In the genomic region with DNA sequence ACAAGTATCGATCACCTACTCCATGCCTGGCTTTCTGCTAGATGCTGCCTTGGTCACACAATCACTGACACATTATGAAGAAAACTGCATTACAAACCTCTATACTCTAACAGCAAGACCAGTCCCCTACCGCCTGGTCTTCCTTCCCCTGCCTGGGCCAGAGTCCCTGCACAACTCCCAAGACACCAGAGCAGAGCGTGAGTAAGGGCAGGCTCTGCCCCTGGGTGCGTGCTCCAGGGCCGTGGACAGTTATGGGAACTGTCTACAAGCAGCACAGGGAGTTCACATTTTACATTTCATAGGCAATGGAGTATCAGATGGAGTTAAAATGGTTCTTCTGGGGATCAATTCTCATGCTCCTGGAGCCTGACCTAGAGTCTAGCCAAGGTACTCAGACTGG, we compare ENCODE assay signal across 24 cellular contexts. TPM values are rescaled to one million over a fixed set of nuclear protein-coding genes. Genes with fewer than 3 reads are reported as not detected.
DNase-seq lines count a peak whose midpoint lies in the region; ATAC-seq, FAIRE-seq and TF ChIP-seq lines count a peak whose summit lies in the region.
"Had no signal": no experiment of that assay in that cellular context is flagged by ENCODE, and none has a peak within 500 bp of the region (broad histone marks: within the 10 kb centered on the region; RNA-seq: fewer than 3 reads in every experiment).

No MANE protein-coding gene starts in this region.

- H2AFZ ChIP-seq in endothelial cell of umbilical vein (ENCODE audit: low read depth, low read length) = no peak overlapping the region

- ATAC-seq in left ventricle myocardium superior (peak; percentile 71), upper lobe of right lung (no peak), GM19395 (IDR thresholded peaks at IDR 0.05; ENCODE audit: unreplicated experiment) (no peak)
- ATAC-seq: activated CD8-positive, alpha-beta memory T cell treated with anti-CD3 and anti-CD28 coated beads, Interleukin-2, amount 10 ng/mL, durations not matched to agents 7 days and 5 days; CD8-positive, alpha-beta T cell; K562; naive thymus-derived CD8-positive, alpha-beta T cell had no signal

- H3K36me3 ChIP-seq in endothelial cell of umbilical vein (ENCODE audit: control insufficient read depth in 2 of 2, extremely low read depth in 1 of 2, insufficient read depth in 2 of 2, low read length in 2 of 2) = peaks cover 9 to 29% of the 10 kb centered on the region in 2 experiments
- H3K36me3 ChIP-seq in rectal smooth muscle tissue (ENCODE audit: control insufficient read depth, insufficient read depth, low read length) = peaks cover 17% of the 10 kb centered on the region
- H3K36me3 ChIP-seq in upper lobe of right lung = peaks cover 15% of the 10 kb centered on the region

- no TSS peak for BruUV-seq in endothelial cell of umbilical vein (replicated peaks; lab: Mats Ljungman, UMichigan)

- peak; percentile 36 for TF ChIP-seq POLR2A in endothelial cell of umbilical vein (IDR thresholded peaks at IDR 0.05; ENCODE audit: low read depth, low read length)

- peaks cover 68% of the 10 kb centered on the region for H3K4me1 ChIP-seq in endothelial cell of umbilical vein (ENCODE audit: control insufficient read depth, extremely low read depth, insufficient read depth, low read length)
- H3K4me1 ChIP-seq in rectal smooth muscle tissue (ENCODE audit: control insufficient read depth, insufficient read depth, low read length) = peaks cover 56% of the 10 kb centered on the region
- H3K4me1 ChIP-seq in upper lobe of right lung = peaks cover 49% of the 10 kb centered on the region

- H3K4me3 ChIP-seq in endothelial cell of umbilical vein (replicated peaks in 1 of 3; ENCODE audit: insufficient read depth in 1 of 3, low read depth in 1 of 3, low read length in 3 of 3) (no peak overlapping the region), rectal smooth muscle tissue (ENCODE audit: low read length) (peak overlapping the region; percentile 45), upper lobe of right lung (peak overlapping the region; percentile 82)
- H3K4me3 ChIP-seq: K562, smooth muscle cell had no signal

- no peaks in the 10 kb centered on the region for H4K20me1 ChIP-seq in endothelial cell of umbilical vein (replicated peaks; ENCODE audit: control insufficient read depth, extremely low read depth, insufficient read depth, low read length)

- no peaks in the 10 kb centered on the region for H3K9me1 ChIP-seq in endothelial cell of umbilical vein (replicated peaks; ENCODE audit: control insufficient read depth, extremely low read depth, insufficient read depth, low read length)

- peaks cover 98% of the 10 kb centered on the region for H3K79me2 ChIP-seq in endothelial cell of umbilical vein (ENCODE audit: control insufficient read depth, insufficient read depth, low read length)

- H3K9ac ChIP-seq in endothelial cell of umbilical vein (replicated peaks; ENCODE audit: extremely low read depth, insufficient read depth, low read length) = no peak overlapping the region
- H3K9ac ChIP-seq in rectal smooth muscle tissue (ENCODE audit: low read length) = no peak overlapping the region

- intact Hi-C loops in endothelial cell of umbilical vein (cut with micrococcal nuclease) (loop anchor here (1.0 kb wide), 1 partner anchor 8 kb away; no protein-coding TSS in a partner anchor), left ventricle myocardium superior (cut with micrococcal nuclease) (no loop called here), upper lobe of right lung (cut with DNase I) (no loop called here)

- POLR2A ChIA-PET in endothelial cell of umbilical vein (lab: Charles Lee) = no interaction called here

- H3K27ac ChIP-seq in endothelial cell of umbilical vein (ENCODE audit: insufficient read depth, low read depth, low read length) (peak overlapping the region; percentile 56), rectal smooth muscle tissue (ENCODE audit: low read depth, low read length) (peak overlapping the region; percentile 75), upper lobe of right lung (no peak overlapping the region)
- H3K27ac ChIP-seq: brain microvascular endothelial cell had no signal

- FAIRE-seq in endothelial cell of umbilical vein (lab: Jason Lieb, UNC) = peak; percentile 8
- FAIRE-seq: islet of Langerhans, K562, TTC549 had no signal

- H3K9me3 ChIP-seq in endothelial cell of umbilical vein (replicated peaks; ENCODE audit: control insufficient read depth, insufficient read depth, low read length) = no peaks in the 10 kb centered on the region
- H3K9me3 ChIP-seq in upper lobe of right lung = no peaks in the 10 kb centered on the region

- dilution Hi-C loops in endothelial cell of umbilical vein (cut with MboI; ENCODE audit: extremely low pct_ligation_motif_present, low sequenced_read_pairs) = no loop called here

- DNase-seq in endothelial cell of umbilical vein (ENCODE audit: low read depth, low spot score) (no peak), left ventricle myocardium superior (peak; percentile 47), upper lobe of right lung (no peak), A172 (ENCODE audit: low spot score) (no peak)
- DNase-seq in NK-92 treated with Interleukin-12 subunit alpha and Interleukin-12 subunit beta, amount 100 ng/mL, for 24 hours (lab: John Stamatoyannopoulos, UW) = no peak
- DNase-seq: activated CD4-positive, alpha-beta T cell treated with anti-CD3 and anti-CD28 coated beads for 48 hours; activated CD8-positive, alpha-beta memory T cell treated with anti-CD3 and anti-CD28 coated beads, Interleukin-2, amount 10 ng/mL, durations not matched to agents 7 days and 5 days; activated naive CD8-positive, alpha-beta T cell treated with anti-CD3 and anti-CD28 coated beads, Interleukin-2, amount 10 ng/mL, durations not matched to agents 7 days and 5 days; brain microvascular endothelial cell; CD8-positive, alpha-beta T cell; DMS153; hypothalamus; mammary epithelial cell; naive thymus-derived CD8-positive, alpha-beta T cell; NCI-H2171 treated with DMSO at 0.1 percent for 48 hours; NCI-H69; SHP77; stimulated activated CD4-positive, alpha-beta T cell treated with anti-CD3 and anti-CD28 coated beads, Interleukin-4, amount 100 ng/mL, for 1 hour had no signal

- CTCF ChIA-PET in endothelial cell of umbilical vein (lab: Charles Lee) = interaction anchor here (0.6 to 9.2 kb wide), 2 partner anchors 8 to 157 kb away, joined by 3 to 122 read pairs; no protein-coding TSS in a partner anchor

- H3K4me2 ChIP-seq in endothelial cell of umbilical vein (ENCODE audit: insufficient read depth, low read length) = peak overlapping the region; percentile 95
- H3K4me2 ChIP-seq: smooth muscle cell had no signal

- H3K27me3 ChIP-seq in endothelial cell of umbilical vein (ENCODE audit: control insufficient read depth in 2 of 2, insufficient read depth in 2 of 2, low read length in 2 of 2) (no peaks in the 10 kb centered on the region), rectal smooth muscle tissue (ENCODE audit: control insufficient read depth, insufficient read depth, low read length) (no peaks in the 10 kb centered on the region), upper lobe of right lung (no peaks in the 10 kb centered on the region)
- H3K27me3 ChIP-seq: brain microvascular endothelial cell had no signal

- no peak for TF ChIP-seq CTCF in endothelial cell of umbilical vein (IDR thresholded peaks at IDR 0.05; ENCODE audit: extremely low read depth in 1 of 2, insufficient read depth in 1 of 2, low read depth in 1 of 2, low read length in 2 of 2)
- TF ChIP-seq CTCF in upper lobe of right lung (IDR thresholded peaks at IDR 0.05) = no peak

TF ChIP-seq in endothelial cell of umbilical vein, 7 proteins besides CTCF, POLR2A, EP300 and RAD21:
- TF ChIP-seq POLR2AphosphoS5 (IDR thresholded peaks at IDR 0.05; ENCODE audit: insufficient read depth, low read depth, low read length) = no peak
- no peak for TF ChIP-seq EZH2 (IDR thresholded peaks at IDR 0.05; ENCODE audit: borderline replicate concordance, low read depth, low read length, severe bottlenecking)
- no peak for TF ChIP-seq FOS (IDR thresholded peaks at IDR 0.05; ENCODE audit: borderline replicate concordance, insufficient read depth, low read length)
- TF ChIP-seq JUN (IDR thresholded peaks at IDR 0.05; ENCODE audit: borderline replicate concordance, insufficient read depth, insufficient read length, low read depth) = no peak
- TF ChIP-seq MYC (IDR thresholded peaks at IDR 0.05; ENCODE audit: low read depth, low read length) = no peak
- TF ChIP-seq, protein P1, sequence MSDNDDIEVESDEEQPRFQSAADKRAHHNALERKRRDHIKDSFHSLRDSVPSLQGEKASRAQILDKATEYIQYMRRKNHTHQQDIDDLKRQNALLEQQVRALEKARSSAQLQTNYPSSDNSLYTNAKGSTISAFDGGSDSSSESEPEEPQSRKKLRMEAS (IDR thresholded peaks at IDR 0.05; ENCODE audit: insufficient read depth, insufficient read length) = no peak
- TF ChIP-seq GATA2 (IDR thresholded peaks at IDR 0.05; ENCODE audit: insufficient read depth, insufficient read length, low read depth, low read length) = no peak

RNA-seq across cellular contexts. Expression of gene FZD4, which starts 6.5 kb away (rescaled TPM):
- 109 and 112 TPM in 2 replicates for total RNA-seq in endothelial cell of umbilical vein
- polyA plus RNA-seq in endothelial cell of umbilical vein = 50.4 and 56.6 TPM in 2 replicates
- 49.5 and 50.2 TPM in 2 replicates for polyA plus RNA-seq in endothelial cell of umbilical vein (2011; cell fraction: cytosol; rRNA removed)
- 65.8 and 87.7 TPM in 2 replicates for polyA plus RNA-seq in endothelial cell of umbilical vein (2011; cell fraction: nucleus; rRNA removed)
- 85.1 and 115 TPM in 2 replicates for polyA plus RNA-seq in endothelial cell of umbilical vein (2012)
- 141 and 152 TPM in 2 replicates for polyA minus RNA-seq in endothelial cell of umbilical vein
- polyA minus RNA-seq in endothelial cell of umbilical vein (2011; cell fraction: cytosol; rRNA and poly(A)+ RNA removed) = 11.5 TPM
- polyA minus RNA-seq in endothelial cell of umbilical vein (2011; cell fraction: nucleus; rRNA and poly(A)+ RNA removed) = 58.9 and 89.5 TPM in 2 replicates
- 28.8 TPM for total RNA-seq in left ventricle myocardium superior
- 57.4 TPM for total RNA-seq in upper lobe of right lung
- total RNA-seq in A172 (2014; rRNA removed; shearing (Covaris generic)) = 2.0 and 2.8 TPM in 2 replicates
- total RNA-seq: naive thymus-derived CD8-positive, alpha-beta T cell had no signal
- polyA plus RNA-seq: naive thymus-derived CD8-positive, alpha-beta T cell had no signal

Comparison
In these comparisons a context has a peak if more than half of its experiments do, and no peak if none do; other contexts are left out.
1. H3K4me3 ChIP-seq: peak in rectal smooth muscle tissue (single experiment) and upper lobe of right lung (single experiment); none in endothelial cell of umbilical vein (0 of 3).